8 cellular contexts compared by ENCODE assay signal in genomic region chr14:63854330-63854729, GRCh38.
DNase-seq lines count a peak whose midpoint lies in the region; TF ChIP-seq lines count a peak whose summit lies in the region.

No MANE protein-coding gene starts in this region.

- H3K9ac ChIP-seq in BLaER1 treated with 17β-estradiol and CSF1 and Interleukin-3, amounts not matched to agents 10 nM and 100 nM = peak overlapping the region; percentile 76 to 93 (median 88)

- peak overlapping the region in 9 of 11 experiments; percentile 73 to 88 (median 83); a peak in 12 of 22 replicates for H3K27ac ChIP-seq in BLaER1 treated with 17β-estradiol and CSF1 and Interleukin-3, amounts not matched to agents 10 nM and 100 nM
- peak overlapping the region; percentile 79 for H3K27ac ChIP-seq in KOPT-K1 (ENCODE audit: low read depth, low read length, poor library complexity, severe bottlenecking)
- peak overlapping the region; percentile 20 to 91 for H3K27ac ChIP-seq in coronary artery

- H3K4me3 Mint-ChIP-seq in nephron = peak overlapping the region; percentile 94 to 100 (median 98)

- no peak for TF ChIP-seq CTCF in coronary artery (IDR thresholded peaks at IDR 0.05)
- TF ChIP-seq CTCF in nephron (IDR thresholded peaks at IDR 0.05; ENCODE audit: unreplicated experiment in 3 of 3) = no peak

- peak overlapping the region; percentile 85 to 99 (median 96) for H3K27ac Mint-ChIP-seq in nephron

- peaks cover 0 to 5% (median 0%) of the 10 kb centered on the region in 11 experiments; a peak in 2 of 22 replicates for H3K27me3 ChIP-seq in BLaER1 treated with 17β-estradiol and CSF1 and Interleukin-3, amounts not matched to agents 10 nM and 100 nM

- no peaks in the 10 kb centered on the region for H3K9me3 Mint-ChIP-seq in nephron

- peaks cover 14% of the 10 kb centered on the region for H3K4me1 Mint-ChIP-seq in nephron

- DNase-seq in coronary artery (ENCODE audit: low spot score) (no peak), NCI-H1694 (lab: John Stamatoyannopoulos, UW) (no peak), NCI-H2171 treated with DMSO at 0.1 percent for 48 hours (lab: John Stamatoyannopoulos, UW) (no peak), NCI-H2196 treated with DMSO at 0.1 percent for 48 hours (lab: John Stamatoyannopoulos, UW; ENCODE audit: unreplicated experiment) (no peak), NCI-H1105 treated with DMSO at 0.1 percent for 48 hours (lab: John Stamatoyannopoulos, UW) (no peak)

- H3K4me2 ChIP-seq in BLaER1 treated with 17β-estradiol and CSF1 and Interleukin-3, amounts not matched to agents 10 nM and 100 nM = peak overlapping the region; percentile 86 to 100 (median 92)

- peak overlapping the region; percentile 80 to 94 (median 88) for H3K4me3 ChIP-seq in BLaER1 treated with 17β-estradiol and CSF1 and Interleukin-3, amounts not matched to agents 10 nM and 100 nM
- peak overlapping the region; percentile 98 for H3K4me3 ChIP-seq in coronary artery

- H3K36me3 ChIP-seq in BLaER1 treated with 17β-estradiol and CSF1 and Interleukin-3, amounts not matched to agents 10 nM and 100 nM = no peaks in the 10 kb centered on the region
- no peaks in the 10 kb centered on the region for H3K36me3 ChIP-seq in KOPT-K1 (ENCODE audit: insufficient read depth, low read length)

- H4K20me1 ChIP-seq in BLaER1 treated with 17β-estradiol and CSF1 and Interleukin-3, amounts not matched to agents 10 nM and 100 nM = peaks cover 0 to 21% (median 0%) of the 10 kb centered on the region in 11 experiments; a peak in 10 of 22 replicates

- H3K36me3 Mint-ChIP-seq in nephron (ENCODE audit: low read depth) = no peaks in the 10 kb centered on the region

- no peaks in the 10 kb centered on the region for H3K9me3 ChIP-seq in BLaER1 treated with 17β-estradiol and CSF1 and Interleukin-3, amounts not matched to agents 10 nM and 100 nM (replicated peaks in 1 of 11)
- H3K9me3 ChIP-seq in KOPT-K1 (ENCODE audit: insufficient read depth, low read length, poor library complexity, severe bottlenecking) = no peaks in the 10 kb centered on the region

- peaks cover 13 to 25% (median 18%) of the 10 kb centered on the region in 10 experiments for H3K4me1 ChIP-seq in BLaER1 treated with 17β-estradiol and CSF1 and Interleukin-3, amounts not matched to agents 10 nM and 100 nM

- peaks cover 8% of the 10 kb centered on the region for H3K27me3 Mint-ChIP-seq in nephron (ENCODE audit: low read depth)
